9 cellular contexts compared by ENCODE assay signal in the genomic region with DNA sequence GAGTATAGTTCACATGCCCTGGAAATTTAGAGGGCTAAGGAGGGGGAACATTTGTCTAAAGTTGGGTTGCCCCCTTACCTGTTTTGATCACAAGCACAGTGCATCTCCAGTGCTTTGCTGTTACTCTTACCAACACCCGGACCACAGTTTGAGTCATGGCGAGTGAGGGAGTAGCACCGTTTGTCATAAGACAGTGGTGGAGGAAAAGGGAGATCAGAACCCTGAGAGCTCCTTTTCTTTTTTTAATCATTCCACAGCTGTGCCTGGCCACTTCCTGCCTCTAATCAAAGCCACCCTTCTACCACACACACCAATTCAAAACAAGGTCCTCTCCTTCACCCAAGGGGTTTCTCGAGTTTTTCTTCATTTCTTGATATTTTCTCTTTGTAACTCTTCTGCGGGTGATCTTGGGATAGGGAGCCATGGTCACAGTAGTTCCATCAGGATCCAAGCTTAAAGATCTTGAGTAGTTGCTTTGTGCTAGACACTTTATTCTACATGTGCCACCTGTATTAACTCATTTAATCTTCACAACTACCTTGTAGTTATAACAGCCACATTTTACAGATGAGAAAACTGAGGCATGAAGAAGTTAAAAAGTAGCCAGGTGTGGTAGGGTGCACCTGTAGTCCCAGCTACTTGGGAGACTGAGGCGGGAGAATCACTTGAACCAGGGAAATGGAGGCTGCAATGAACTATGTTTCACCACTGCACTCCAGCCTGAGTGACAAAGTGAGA. TPM values are rescaled to one million over a fixed set of nuclear protein-coding genes. Genes with fewer than 3 reads are reported as not detected.
DNase-seq lines count a peak whose midpoint lies in the region; ATAC-seq and TF ChIP-seq lines count a peak whose summit lies in the region.
"Had no signal": no experiment of that assay in that cellular context is flagged by ENCODE, and none has a peak within 500 bp of the region (broad histone marks: within the 10 kb centered on the region; RNA-seq: fewer than 3 reads in every experiment).

No MANE protein-coding gene starts in this region.

- peaks cover 52% of the 10 kb centered on the region for H3K4me1 Mint-ChIP-seq in activated T-cell treated with anti-CD3 and anti-CD28 coated beads, Interleukin-2, amount 50 U/mL, for 72 hours (ENCODE audit: low read depth)

- H3K4me1 ChIP-seq in cardiac muscle cell (ENCODE audit: low read depth) (peaks cover 47% of the 10 kb centered on the region), mucosa of descending colon (ENCODE audit: low read depth) (peaks cover 21% of the 10 kb centered on the region), upper lobe of left lung (peaks cover 17 to 27% (median 22%) of the 10 kb centered on the region in 4 donors)

- no peak for TF ChIP-seq EP300 in upper lobe of left lung (IDR thresholded peaks at IDR 0.05)

- H3K27me3 ChIP-seq in cardiac muscle cell (no peaks in the 10 kb centered on the region), upper lobe of left lung (no peaks in the 10 kb centered on the region)

- H3K36me3 ChIP-seq in cardiac muscle cell (no peaks in the 10 kb centered on the region), mucosa of descending colon (ENCODE audit: low read depth) (no peaks in the 10 kb centered on the region), upper lobe of left lung (no peaks in the 10 kb centered on the region)

- H3K36me3 Mint-ChIP-seq in activated T-cell treated with anti-CD3 and anti-CD28 coated beads, Interleukin-2, amount 50 U/mL, for 72 hours (ENCODE audit: insufficient read depth in 2 of 2) = no peaks in the 10 kb centered on the region

- H3K27me3 Mint-ChIP-seq in activated T-cell treated with anti-CD3 and anti-CD28 coated beads, Interleukin-2, amount 50 U/mL, for 72 hours (ENCODE audit: low read depth) = no peaks in the 10 kb centered on the region

- peak in 1 of 2 donors; percentile 34 for DNase-seq in cardiac muscle cell (ENCODE audit: low read depth in 1 of 2, low spot score in 1 of 2)
- no peak for DNase-seq in left cardiac atrium
- peak; percentile 72 to 79 for DNase-seq in activated T-cell treated with anti-CD3 and anti-CD28 coated beads, Interleukin-2, amount 50 U/mL, for 72 hours
- no peak for DNase-seq in mucosa of descending colon
- DNase-seq in upper lobe of left lung = no peak
- no peak for DNase-seq in DMS153 (lab: John Stamatoyannopoulos, UW)
- DNase-seq in HPDE6-E6E7 (ENCODE audit: extremely low spot score) = no peak

- H3K27ac Mint-ChIP-seq in activated T-cell treated with anti-CD3 and anti-CD28 coated beads, Interleukin-2, amount 50 U/mL, for 72 hours = peak overlapping the region; percentile 75

- H3K27ac ChIP-seq in cardiac muscle cell (peak overlapping the region; percentile 100), upper lobe of left lung (peak overlapping the region; percentile 66 to 82 (median 78))

- no peak for TF ChIP-seq CTCF in cardiac muscle cell (IDR thresholded peaks at IDR 0.05; ENCODE audit: low read depth, low read length)
- TF ChIP-seq CTCF in mucosa of descending colon (IDR thresholded peaks at IDR 0.05) = no peak
- TF ChIP-seq CTCF in upper lobe of left lung (IDR thresholded peaks at IDR 0.05) = no peak

- H3K9me3 Mint-ChIP-seq in activated T-cell treated with anti-CD3 and anti-CD28 coated beads, Interleukin-2, amount 50 U/mL, for 72 hours = no peaks in the 10 kb centered on the region

- intact Hi-C loops in left cardiac atrium (cut with DNase I) (no loop called here), mucosa of descending colon (cut with DNase I, micrococcal nuclease) (no loop called here)

- H3K9me3 ChIP-seq in cardiac muscle cell (ENCODE audit: low read depth) = no peaks in the 10 kb centered on the region
- H3K9me3 ChIP-seq in mucosa of descending colon = no peaks in the 10 kb centered on the region
- no peaks in the 10 kb centered on the region for H3K9me3 ChIP-seq in upper lobe of left lung

- no peak for TF ChIP-seq POLR2A in upper lobe of left lung (IDR thresholded peaks at IDR 0.05)

- no peak for ATAC-seq in left cardiac atrium
- ATAC-seq in activated T-cell treated with anti-CD3 and anti-CD28 coated beads, Interleukin-2, amount 50 U/mL, for 72 hours (replicated peaks in 1 of 2) = peak; percentile 84
- peak; percentile 14 for ATAC-seq in mucosa of descending colon
- no peak for ATAC-seq in upper lobe of left lung (ENCODE audit: low FRiP score in 2 of 2)
- ATAC-seq in GM18861 (IDR thresholded peaks at IDR 0.05; ENCODE audit: unreplicated experiment) = no peak

- WGBS in upper lobe of left lung, 2 donors = 73 to 74% methylated on average over 6 of the region's 6 CpGs

- H3K4me3 ChIP-seq in cardiac muscle cell (no peak overlapping the region), mucosa of descending colon (no peak overlapping the region), upper lobe of left lung (no peak overlapping the region)

- peak overlapping the region; percentile 72 to 79 for H3K4me3 Mint-ChIP-seq in activated T-cell treated with anti-CD3 and anti-CD28 coated beads, Interleukin-2, amount 50 U/mL, for 72 hours

RNA-seq across cellular contexts. Expression of a gene that starts 5.0 kb away (rescaled TPM):
- total RNA-seq in cardiac muscle cell (2,925 and 5,217 TPM in 2 replicates), left cardiac atrium (1,000 to 10,000 TPM; 4,221 to 5,418 TPM), mucosa of descending colon (1 to 10 TPM in 1 of 3 donors, under 1 TPM in 1, not detected in 1; 0.49 to 1.4 TPM), upper lobe of left lung (1 to 10 TPM in 3 of 6 donors, not detected in 3; 1.4 to 3.1 (median 1.6) TPM)
- polyA plus RNA-seq in cardiac muscle cell = 3,500 and 5,148 TPM in 2 replicates
- not detected for total RNA-seq in activated T-cell treated with anti-CD3 and anti-CD28 coated beads, Interleukin-2, amount 50 U/mL, for 72 hours
- total RNA-seq: epithelial cell of proximal tubule had no signal

RNA-seq across cellular contexts. Expression of a gene that starts 15.1 kb away (rescaled TPM):
- total RNA-seq in cardiac muscle cell (54.5 and 85.4 TPM in 2 replicates), left cardiac atrium (10 to 100 TPM; 75.7 to 83.9 TPM), mucosa of descending colon (10 to 100 TPM; 52.0 to 67.5 (median 54.8) TPM), upper lobe of left lung (10 to 100 TPM; 40.3 to 74.8 (median 55.1) TPM)
- polyA plus RNA-seq in cardiac muscle cell = 52.9 and 68.8 TPM in 2 replicates
- 100 to 1,000 TPM; 124 to 146 TPM for total RNA-seq in activated T-cell treated with anti-CD3 and anti-CD28 coated beads, Interleukin-2, amount 50 U/mL, for 72 hours

RNA-seq across cellular contexts. Expression of a gene that starts 49.5 kb away (rescaled TPM):
- 11.8 and 20.0 TPM in 2 replicates for total RNA-seq in cardiac muscle cell
- 4.6 and 6.9 TPM in 2 replicates for polyA plus RNA-seq in cardiac muscle cell
- 10 to 100 TPM in 1 of 2 donors, 1 to 10 TPM in 1; 5.9 to 19.5 TPM for total RNA-seq in left cardiac atrium
- not detected for total RNA-seq in activated T-cell treated with anti-CD3 and anti-CD28 coated beads, Interleukin-2, amount 50 U/mL, for 72 hours
- 10 to 100 TPM in 1 of 3 donors, 1 to 10 TPM in 2; 3.9 to 58.4 (median 6.8) TPM for total RNA-seq in mucosa of descending colon
- 10 to 100 TPM in 3 of 6 donors, 1 to 10 TPM in 3; 3.4 to 17.8 (median 9.8) TPM for total RNA-seq in upper lobe of left lung

Comparison
In these comparisons a context has a peak if more than half of its experiments do, and no peak if none do; other contexts are left out.
1. DNase-seq: peak in activated T-cell treated with anti-CD3 and anti-CD28 coated beads, Interleukin-2, amount 50 U/mL, for 72 hours (2 of 2); none in left cardiac atrium (single experiment), mucosa of descending colon (0 of 3), upper lobe of left lung (0 of 2), DMS153 (single experiment) and HPDE6-E6E7 (single experiment).
2. ATAC-seq: peak in activated T-cell treated with anti-CD3 and anti-CD28 coated beads, Interleukin-2, amount 50 U/mL, for 72 hours (2 of 2) and mucosa of descending colon (single experiment); none in left cardiac atrium (0 of 2), upper lobe of left lung (0 of 2) and GM18861 (single experiment).
3. RNA of a gene that starts 5.0 kb away (total RNA-seq): 4,221 to 5,418 TPM in left cardiac atrium and 2,925 to 5,217 TPM in cardiac muscle cell; 1.4 to 3.1 TPM in upper lobe of left lung, 0.49 to 1.4 TPM in mucosa of descending colon and not detected in activated T-cell treated with anti-CD3 and anti-CD28 coated beads, Interleukin-2, amount 50 U/mL, for 72 hours; every median in the first group is over 100 times any median in the second.
4. RNA of a gene that starts 49.5 kb away (total RNA-seq): 11.8 to 20.0 TPM in cardiac muscle cell, 5.9 to 19.5 TPM in left cardiac atrium, 3.4 to 17.8 TPM in upper lobe of left lung and 3.9 to 58.4 TPM in mucosa of descending colon; not detected in activated T-cell treated with anti-CD3 and anti-CD28 coated beads, Interleukin-2, amount 50 U/mL, for 72 hours; every median in the first group is over 4 times any median in the second.